ENCODE assay signal across 16 cellular contexts in the genomic region with DNA sequence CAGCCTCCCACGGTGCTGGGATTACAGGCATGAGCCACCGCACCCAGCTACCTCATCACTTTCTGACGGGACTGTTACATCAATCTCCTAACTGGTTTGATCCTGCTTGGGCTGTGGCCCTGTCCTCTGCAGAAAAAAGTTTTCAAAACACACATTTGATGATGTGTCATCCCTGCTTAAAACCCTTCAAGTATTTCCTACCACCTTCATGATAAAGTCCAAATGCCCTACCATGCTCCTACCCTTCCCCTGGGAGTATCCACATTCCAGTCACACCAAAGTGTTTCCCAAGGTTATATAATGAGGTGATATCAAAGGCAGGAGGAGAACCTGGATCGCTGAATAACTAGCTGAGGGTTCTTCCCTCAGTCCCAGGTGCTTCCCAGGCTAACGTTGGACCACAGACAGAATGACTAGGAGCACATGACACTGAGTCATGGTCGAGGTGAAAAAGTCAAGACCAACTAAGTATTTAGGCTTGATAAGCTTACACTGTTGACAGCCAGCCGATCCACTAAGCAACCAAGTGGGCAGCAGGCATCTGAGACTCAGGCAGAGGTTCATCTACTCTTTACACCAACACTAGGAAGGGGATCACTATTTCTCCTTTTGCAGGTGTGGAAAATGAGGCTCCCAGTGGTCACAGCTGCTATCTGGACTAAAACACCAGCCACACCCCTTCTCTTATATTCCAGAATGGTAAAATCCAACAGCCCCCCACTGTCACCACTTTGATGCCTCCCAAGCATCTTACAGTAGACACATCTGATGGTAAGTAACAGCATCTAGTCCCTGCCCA. TPM values are rescaled to one million over a fixed set of nuclear protein-coding genes. Genes with fewer than 3 reads are reported as not detected.
A peak's percentile ranks its signal among the peaks of the same experiment; 100 is the strongest.
DNase-seq lines count a peak whose midpoint lies in the region; ATAC-seq, FAIRE-seq and TF ChIP-seq lines count a peak whose summit lies in the region.
"Had no signal": no experiment of that assay in that cellular context is flagged by ENCODE, and none has a peak within 500 bp of the region (broad histone marks: within the 10 kb centered on the region; RNA-seq: fewer than 3 reads in every experiment).

No MANE protein-coding gene starts in this region.

- no peak overlapping the region for H3K9ac ChIP-seq in mesendoderm (ENCODE audit: low read length)

- FAIRE-seq in urothelium cell line (lab: Jason Lieb, UNC), result peak; percentile 69

- H3K27ac ChIP-seq in heart left ventricle (peak overlapping the region in 1 of 12 donors; percentile 15), right atrium auricular region (no peak overlapping the region), mesendoderm (ENCODE audit: low read depth, low read length) (no peak overlapping the region)
- H3K27ac ChIP-seq: neutrophil had no signal

- H3K79me2 ChIP-seq in mesendoderm (ENCODE audit: control insufficient read depth, insufficient read depth, low read length), result no peaks in the 10 kb centered on the region

- H3K56ac ChIP-seq in mesendoderm (ENCODE audit: low read length), result no peak overlapping the region

- ATAC-seq in heart left ventricle (peak in 3 of 4 donors; percentile 14 to 54 (median 52)), HG03571 (IDR thresholded peaks at IDR 0.05; ENCODE audit: unreplicated experiment) (no peak)
- ATAC-seq: effector memory CD8-positive, alpha-beta T cell had no signal

- H2BK120ac ChIP-seq in mesendoderm (ENCODE audit: low read depth, low read length), result no peak overlapping the region

- H2BK15ac ChIP-seq in mesendoderm (replicated peaks; ENCODE audit: low read depth), result no peak overlapping the region

- no peak overlapping the region for H3K4me2 ChIP-seq in mesendoderm (ENCODE audit: low read length)

- intact Hi-C loops in heart left ventricle (cut with DNase I), result loop anchor here in 1 of 10 donors (5.0 kb wide), 1 partner anchor 33 kb away; the partner anchor contains the start of gene CYRIA

- no peak overlapping the region for H4K8ac ChIP-seq in mesendoderm (ENCODE audit: low read depth, low read length)

- H2AK5ac ChIP-seq in mesendoderm (ENCODE audit: low read length), result no peak overlapping the region

- no peak overlapping the region for H4K5ac ChIP-seq in mesendoderm (ENCODE audit: low read length)

- no peaks in the 10 kb centered on the region for H3K9me3 ChIP-seq in heart left ventricle
- no peaks in the 10 kb centered on the region for H3K9me3 ChIP-seq in right atrium auricular region
- H3K9me3 ChIP-seq: heart right ventricle, neutrophil had no signal

- no peak for TF ChIP-seq CTCF in heart left ventricle (IDR thresholded peaks at IDR 0.05)
- TF ChIP-seq CTCF in right atrium auricular region (IDR thresholded peaks at IDR 0.05), result no peak

- no peak overlapping the region for H2BK5ac ChIP-seq in mesendoderm (ENCODE audit: low read length)

- peaks cover 0 to 9% (median 0%) of the 10 kb centered on the region in 9 donors for H3K36me3 ChIP-seq in heart left ventricle
- no peaks in the 10 kb centered on the region for H3K36me3 ChIP-seq in right atrium auricular region
- no peaks in the 10 kb centered on the region for H3K36me3 ChIP-seq in mesendoderm (ENCODE audit: control insufficient read depth, insufficient read depth, low read length)

- H3K4me1 ChIP-seq in heart left ventricle (peaks cover 0 to 72% (median 7%) of the 10 kb centered on the region in 12 donors), right atrium auricular region (peaks cover 0 to 22% of the 10 kb centered on the region in 2 donors), mesendoderm (ENCODE audit: control insufficient read depth, low read depth, low read length) (no peaks in the 10 kb centered on the region)

- 63 to 78% (median 71%) methylated on average over 7 of the region's 7 CpGs for WGBS in heart left ventricle, 4 donors
- no CpG with 5 or more reads among the region's 7 CpGs for WGBS in mesendoderm (ENCODE audit: extremely low coverage, insufficient coverage, low lambda C conversion rate)

- TF ChIP-seq POLR2A in heart left ventricle (IDR thresholded peaks at IDR 0.05), result no peak

- no peak overlapping the region for H3K23ac ChIP-seq in mesendoderm (ENCODE audit: low read length)

- no peak for DNase-seq in heart left ventricle
- DNase-seq in right atrium auricular region (ENCODE audit: low spot score), result no peak
- peak; percentile 39 for DNase-seq in astrocyte of the hippocampus (ENCODE audit: low read depth, low spot score)
- DNase-seq in iris pigment epithelial cell (ENCODE audit: low read depth), result peak; percentile 64
- peak; percentile 73 for DNase-seq in urothelium cell line (ENCODE audit: low spot score)
- DNase-seq in mesendoderm, result no peak
- DNase-seq in activated T-cell treated with anti-CD3 and anti-CD28 coated beads for 4 hours, result no peak
- DNase-seq: activated CD4-positive, alpha-beta T cell treated with anti-CD3 and anti-CD28 coated beads, Interleukin-2, amount 10 ng/mL, durations not matched to agents 24 days and 14 days; aorta; DND-41; effector memory CD8-positive, alpha-beta T cell; heart right ventricle; Karpas-422; stimulated activated CD4-positive, alpha-beta T cell treated with anti-CD3 and anti-CD28 coated beads, Interleukin-12 subunit alpha, Interleukin-12 subunit beta, amount 100 ng/mL, for 4 hours had no signal

- no peak overlapping the region for H3K4me3 ChIP-seq in heart left ventricle
- H3K4me3 ChIP-seq in right atrium auricular region, result no peak overlapping the region
- no peak overlapping the region for H3K4me3 ChIP-seq in mesendoderm (ENCODE audit: low read length)
- H3K4me3 ChIP-seq: heart right ventricle had no signal

- no peak overlapping the region for H3K4ac ChIP-seq in mesendoderm (ENCODE audit: low read depth, low read length)

- H3K79me1 ChIP-seq in mesendoderm (ENCODE audit: low read length), result no peaks in the 10 kb centered on the region

- no peak overlapping the region for H3K18ac ChIP-seq in mesendoderm (ENCODE audit: low read length)

- H3K27me3 ChIP-seq in heart left ventricle, result no peaks in the 10 kb centered on the region
- no peaks in the 10 kb centered on the region for H3K27me3 ChIP-seq in right atrium auricular region
- no peaks in the 10 kb centered on the region for H3K27me3 ChIP-seq in mesendoderm (ENCODE audit: insufficient read depth, low read length, poor library complexity)
- H3K27me3 ChIP-seq: heart right ventricle had no signal

RNA-seq across cellular contexts. Expression of gene CYRIA, which starts 31.8 kb away (rescaled TPM):
- total RNA-seq in heart left ventricle (10 to 100 TPM in 2 of 9 donors, 1 to 10 TPM in 6, under 1 TPM in 1; 0.86 to 19.9 (median 3.0) TPM), right atrium auricular region (1 to 10 TPM; 1.7 to 2.8 TPM)
- polyA plus RNA-seq in heart left ventricle, result 1 to 10 TPM in 1 of 2 donors, under 1 TPM in 1; 0.95 to 1.6 TPM
- polyA plus RNA-seq in mesendoderm (2013, experiment 1 of 2), result 1.4 TPM
- 1.4 TPM for polyA plus RNA-seq in mesendoderm (2013, experiment 2 of 2)

Comparison
In these comparisons a context has a peak if more than half of its experiments do, and no peak if none do; other contexts are left out.
1. DNase-seq: peak in astrocyte of the hippocampus (single experiment), iris pigment epithelial cell (single experiment) and urothelium cell line (single experiment); none in heart left ventricle (0 of 5), right atrium auricular region (single experiment), mesendoderm (single experiment) and activated T-cell treated with anti-CD3 and anti-CD28 coated beads for 4 hours (single experiment).